ENCODE assay signal across 19 cellular contexts in the genomic region with DNA sequence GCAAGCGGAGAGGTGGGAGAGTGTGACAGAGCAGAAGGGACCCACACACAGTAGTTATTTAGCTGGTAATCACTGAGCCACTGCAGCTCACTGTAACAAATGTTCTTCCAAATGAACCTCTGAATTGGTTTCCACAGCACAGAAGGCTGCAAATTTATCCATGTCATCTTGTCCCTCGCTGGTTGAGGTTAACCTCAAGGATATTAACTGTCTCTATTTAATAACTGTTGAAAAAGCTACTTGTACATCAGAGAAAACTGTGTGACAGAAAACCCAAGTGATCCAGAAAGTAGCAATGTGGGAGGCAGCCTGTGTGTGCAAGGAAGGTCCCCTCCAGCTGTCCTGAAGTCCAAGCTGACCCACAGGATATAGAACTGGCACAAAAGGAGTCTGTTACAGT.
DNase-seq lines count a peak whose midpoint lies in the region; ATAC-seq, FAIRE-seq and TF ChIP-seq lines count a peak whose summit lies in the region.
"Had no signal": no experiment of that assay in that cellular context is flagged by ENCODE, and none has a peak within 500 bp of the region (broad histone marks: within the 10 kb centered on the region; RNA-seq: fewer than 3 reads in every experiment).

No MANE protein-coding gene starts in this region.

- no peak for ATAC-seq in GM23338
- ATAC-seq in GM18498 (IDR thresholded peaks at IDR 0.05; ENCODE audit: unreplicated experiment) = no peak
- ATAC-seq in T-cell (replicated peaks in 1 of 4) = no peak
- ATAC-seq in GM21447 (IDR thresholded peaks at IDR 0.05; ENCODE audit: unreplicated experiment) = no peak
- ATAC-seq: Panc1 had no signal

- no peaks in the 10 kb centered on the region for H3K9me3 ChIP-seq in keratinocyte (ENCODE audit: control insufficient read depth, low read depth, low read length)
- H3K9me3 ChIP-seq: SJSA1 had no signal

- H3K4me1 ChIP-seq in GM23338 (ENCODE audit: insufficient read depth) = no peaks in the 10 kb centered on the region
- H3K4me1 ChIP-seq in keratinocyte (ENCODE audit: control insufficient read depth, extremely low read depth, insufficient read depth, low read length) = peaks cover 5% of the 10 kb centered on the region

- H3F3A ChIP-seq in GM23338 (replicated peaks; ENCODE audit: low read depth) = no peaks in the 10 kb centered on the region

- dilution Hi-C loops in keratinocyte (cut with MboI; ENCODE audit: extremely low pct_ligation_motif_present, low sequenced_read_pairs) = no loop called here

- no peaks in the 10 kb centered on the region for H3K27me3 ChIP-seq in GM23338 (ENCODE audit: insufficient read depth)
- no peaks in the 10 kb centered on the region for H3K27me3 ChIP-seq in keratinocyte (ENCODE audit: control insufficient read depth, extremely low read depth, insufficient read depth, low read length)
- H3K27me3 ChIP-seq: SJSA1 had no signal

- no peak overlapping the region for H3K4me3 ChIP-seq in GM23338
- H3K4me3 ChIP-seq in keratinocyte (ENCODE audit: control insufficient read depth in 2 of 3, extremely low read depth in 1 of 3, insufficient read depth in 2 of 3, low read depth in 1 of 3, low read length in 3 of 3) = no peak overlapping the region
- H3K4me3 ChIP-seq: SJSA1 had no signal

- H3K9me3 Mint-ChIP-seq in GM23338 (no peaks in the 10 kb centered on the region), osteocyte (ENCODE audit: unreplicated experiment) (peaks cover 4% of the 10 kb centered on the region), T-cell (no peaks in the 10 kb centered on the region)

- H3K9me2 ChIP-seq in GM23338 (ENCODE audit: insufficient read depth) = no peaks in the 10 kb centered on the region

- H3K36me3 ChIP-seq in GM23338 (ENCODE audit: insufficient read depth) (no peaks in the 10 kb centered on the region), keratinocyte (ENCODE audit: control insufficient read depth in 2 of 2, extremely low read depth in 1 of 2, insufficient read depth in 2 of 2, low read length in 2 of 2) (no peaks in the 10 kb centered on the region)
- H3K36me3 ChIP-seq: SJSA1 had no signal

- H3K9me1 ChIP-seq in keratinocyte (ENCODE audit: control insufficient read depth, extremely low read depth, insufficient read depth, low read length) = no peaks in the 10 kb centered on the region

- no peak overlapping the region for H3K27ac ChIP-seq in GM23338 (ENCODE audit: low read depth)
- no peak overlapping the region for H3K27ac ChIP-seq in keratinocyte (ENCODE audit: control insufficient read depth, insufficient read depth, low read length)
- no peak overlapping the region for H3K27ac ChIP-seq in caudate nucleus (ENCODE audit: low read depth, low read length)
- H3K27ac ChIP-seq: SJSA1 had no signal

- H3K27me3 Mint-ChIP-seq in GM23338 (ENCODE audit: insufficient read depth, low read depth, poor library complexity) (no peaks in the 10 kb centered on the region), osteocyte (ENCODE audit: unreplicated experiment) (no peaks in the 10 kb centered on the region), T-cell (no peaks in the 10 kb centered on the region)
- H3K27me3 Mint-ChIP-seq: B cell had no signal

- no peak overlapping the region for H3K27ac Mint-ChIP-seq in GM23338
- H3K27ac Mint-ChIP-seq in osteocyte (ENCODE audit: unreplicated experiment) = peak overlapping the region; percentile 27
- peak overlapping the region in 1 of 2 donors; percentile 15 for H3K27ac Mint-ChIP-seq in T-cell
- H3K27ac Mint-ChIP-seq: B cell had no signal

- H3K4me1 Mint-ChIP-seq in GM23338 = no peaks in the 10 kb centered on the region
- peaks cover 48% of the 10 kb centered on the region for H3K4me1 Mint-ChIP-seq in osteocyte (ENCODE audit: unreplicated experiment)
- peaks cover 0 to 12% (median 9%) of the 10 kb centered on the region in 3 donors for H3K4me1 Mint-ChIP-seq in T-cell
- H3K4me1 Mint-ChIP-seq: B cell had no signal

- H3K36me3 Mint-ChIP-seq in GM23338 (ENCODE audit: low read depth) (no peaks in the 10 kb centered on the region), osteocyte (ENCODE audit: unreplicated experiment) (peaks cover 3% of the 10 kb centered on the region), T-cell (no peaks in the 10 kb centered on the region)

- CTCF ChIA-PET in T-cell (lab: Charles Lee) = no interaction called here

- POLR2A ChIA-PET in T-cell (lab: Charles Lee) = no interaction called here

- no peak overlapping the region for H3K4me2 ChIP-seq in GM23338
- H3K4me2 ChIP-seq in keratinocyte (ENCODE audit: control insufficient read depth, extremely low read depth, insufficient read depth, low read depth, low read length) = no peak overlapping the region

- H2AFZ ChIP-seq in GM23338 = 0 out of 2 replicates have a peak overlapping the region, but pooled peaks have one; percentile 14
- peak overlapping the region; percentile 26 for H2AFZ ChIP-seq in keratinocyte (ENCODE audit: control insufficient read depth, low read length)

- H4K20me1 ChIP-seq in GM23338 (replicated peaks; ENCODE audit: insufficient read depth) (no peaks in the 10 kb centered on the region), keratinocyte (ENCODE audit: control insufficient read depth, extremely low read depth, insufficient read depth, low read length) (no peaks in the 10 kb centered on the region)

- FAIRE-seq in keratinocyte (lab: Jason Lieb, UNC) = no peak

- no peak overlapping the region for H3K9ac ChIP-seq in keratinocyte (ENCODE audit: control insufficient read depth, extremely low read depth, insufficient read depth, low read length)

- H3K4me3 Mint-ChIP-seq in GM23338 (no peak overlapping the region), osteocyte (ENCODE audit: unreplicated experiment) (no peak overlapping the region), T-cell (no peak overlapping the region)
- H3K4me3 Mint-ChIP-seq: B cell had no signal

- DNase-seq in GM23338 (ENCODE audit: low spot score) (no peak), RPMI7951 (ENCODE audit: low read depth) (peak; percentile 22), keratinocyte (ENCODE audit: low read depth, low spot score) (no peak), osteocyte (ENCODE audit: extremely low spot score, unreplicated experiment) (no peak), T-cell (no peak), caudate nucleus (lab: John Stamatoyannopoulos, UW) (no peak)
- DNase-seq: H7; Kasumi-1; NCI-H1105; NCI-H2029 treated with DMSO at 0.1 percent for 48 hours; NCI-H226; NCI-H510A treated with DMSO at 0.1 percent for 48 hours; NCI-H774; NK-92 treated with Interleukin-12 subunit alpha and Interleukin-12 subunit beta, amount 100 ng/mL, for 24 hours had no signal

- no peaks in the 10 kb centered on the region for H3K79me2 ChIP-seq in GM23338 (replicated peaks; ENCODE audit: insufficient read depth)
- no peaks in the 10 kb centered on the region for H3K79me2 ChIP-seq in keratinocyte (ENCODE audit: control insufficient read depth, insufficient read depth, low read length)

- TF ChIP-seq CTCF in GM23338 (conservative IDR thresholded peaks at IDR 0.05; ENCODE audit: low read depth in 2 of 2) (no peak), keratinocyte (optimal IDR thresholded peaks at IDR 0.05 in 1 of 3, IDR thresholded peaks at IDR 0.05 in 1 of 3, conservative IDR thresholded peaks at IDR 0.05 in 1 of 3; ENCODE audit: extremely low read depth in 1 of 3, insufficient read depth in 2 of 3, low read length in 3 of 3) (no peak), osteocyte (IDR thresholded peaks at IDR 0.05) (no peak)

TF ChIP-seq in GM23338, 12 proteins besides CTCF, POLR2A, EP300 and RAD21 (continues in another document):
- TF ChIP-seq NANOG (IDR thresholded peaks at IDR 0.05; ENCODE audit: borderline replicate concordance) (no peak), EZH2phosphoT487 (IDR thresholded peaks at IDR 0.05; ENCODE audit: unreplicated experiment) (no peak), ZNF114 (CRISPR knock-in tag; IDR thresholded peaks at IDR 0.05) (no peak), JUNB (IDR thresholded peaks at IDR 0.05; ENCODE audit: unreplicated experiment) (no peak), EZH2 (IDR thresholded peaks at IDR 0.05; ENCODE audit: low read depth, unreplicated experiment) (no peak)
- TF ChIP-seq, protein P1, sequence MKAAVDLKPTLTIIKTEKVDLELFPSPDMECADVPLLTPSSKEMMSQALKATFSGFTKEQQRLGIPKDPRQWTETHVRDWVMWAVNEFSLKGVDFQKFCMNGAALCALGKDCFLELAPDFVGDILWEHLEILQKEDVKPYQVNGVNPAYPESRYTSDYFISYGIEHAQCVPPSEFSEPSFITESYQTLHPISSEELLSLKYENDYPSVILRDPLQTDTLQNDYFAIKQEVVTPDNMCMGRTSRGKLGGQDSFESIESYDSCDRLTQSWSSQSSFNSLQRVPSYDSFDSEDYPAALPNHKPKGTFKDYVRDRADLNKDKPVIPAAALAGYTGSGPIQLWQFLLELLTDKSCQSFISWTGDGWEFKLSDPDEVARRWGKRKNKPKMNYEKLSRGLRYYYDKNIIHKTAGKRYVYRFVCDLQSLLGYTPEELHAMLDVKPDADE (IDR thresholded peaks at IDR 0.05) = no peak
